Comparison of ENCODE assay signal across 22 cellular contexts in genomic region chr4:24910504-24910903, GRCh38.
A peak's percentile ranks its signal among the peaks of the same experiment; 100 is the strongest.
DNase-seq lines count a peak whose midpoint lies in the region; FAIRE-seq and TF ChIP-seq lines count a peak whose summit lies in the region.
"Had no signal": no experiment of that assay in that cellular context is flagged by ENCODE, and none has a peak within 500 bp of the region (broad histone marks: within the 10 kb centered on the region; RNA-seq: fewer than 3 reads in every experiment).

No MANE protein-coding gene starts in this region.

- H3K4me3 ChIP-seq in choroid plexus epithelial cell (ENCODE audit: low read depth, low read length) = no peak overlapping the region
- H3K4me3 ChIP-seq: adrenal gland, SJSA1 had no signal

- TF ChIP-seq CTCF in choroid plexus epithelial cell (conservative IDR thresholded peaks at IDR 0.05; ENCODE audit: low read depth, low read length) (no peak), D721Med (IDR thresholded peaks at IDR 0.05; ENCODE audit: insufficient read depth, missing control alignments) (no peak)

- intact Hi-C loops in head of caudate nucleus (cut with DNase I) = loop anchor here (10.0 kb wide), 2 partner anchors 326 to 436 kb away; partner anchors contain the start of gene DHX15

- no peak for FAIRE-seq in D721Med (lab: Jason Lieb, UNC)
- FAIRE-seq: GM18507, H1 had no signal

- peak; percentile 32 for DNase-seq in AG20443 (ENCODE audit: low spot score)
- DNase-seq in MV-4-11 (lab: John Stamatoyannopoulos, UW) = peak; percentile 19
- peak; percentile 62 for DNase-seq in choroid plexus epithelial cell (ENCODE audit: low read depth)
- DNase-seq in kidney tubule cell (ENCODE audit: low spot score) = peak; percentile 49
- DNase-seq in D721Med (ENCODE audit: insufficient read length, low spot score) = no peak
- no peak for DNase-seq in NCI-H187 treated with DMSO at 0.1 percent for 48 hours (lab: John Stamatoyannopoulos, UW)
- no peak for DNase-seq in head of caudate nucleus
- DNase-seq in superior temporal gyrus (ENCODE audit: extremely low spot score) = no peak
- DNase-seq: activated CD4-positive, alpha-beta T cell treated with anti-CD3 and anti-CD28 coated beads for 36 hours; activated CD8-positive, alpha-beta memory T cell treated with anti-CD3 and anti-CD28 coated beads for 24 hours; activated T-cell treated with anti-CD3 and anti-CD28 coated beads, Interleukin-2, amount 50 U/mL, for 4 hours; adrenal gland; CD4-positive, CD25-positive, alpha-beta regulatory T cell; cortex of kidney; endodermal cell; mesenchymal stem cell; NCI-H2171; NCI-H524; upper lobe of right lung had no signal

Comparison
In these comparisons a context has a peak if more than half of its experiments do, and no peak if none do; other contexts are left out.
1. DNase-seq: peak in AG20443 (single experiment), MV-4-11 (single experiment), choroid plexus epithelial cell (single experiment) and kidney tubule cell (single experiment); none in D721Med (single experiment), NCI-H187 treated with DMSO at 0.1 percent for 48 hours (single experiment), head of caudate nucleus (0 of 42) and superior temporal gyrus (single experiment).